ENCODE assay signal across 27 cellular contexts in genomic region chr16:67043420-67043819, GRCh38. TPM values are rescaled to one million over a fixed set of nuclear protein-coding genes. Genes with fewer than 3 reads are reported as not detected.
"Had no signal": no experiment of that assay in that cellular context is flagged by ENCODE, and none has a peak within 500 bp of the region (broad histone marks: within the 10 kb centered on the region; RNA-seq: fewer than 3 reads in every experiment).

No MANE protein-coding gene starts in this region.

- H3K27me3 ChIP-seq: brain microvascular endothelial cell, cardiac muscle cell, MG63 had no signal

- H3K4me3 ChIP-seq: cardiac muscle cell, MG63 had no signal

- ATAC-seq: activated CD8-positive, alpha-beta T cell treated with anti-CD3 and anti-CD28 coated beads, Interleukin-2, amount 10 ng/mL, durations not matched to agents 7 days and 5 days had no signal

- H3K9me3 ChIP-seq: MG63 had no signal

- DNase-seq: activated B cell treated with CpG ODN at 0.5 μM for 24 hours; activated CD4-positive, alpha-beta T cell treated with anti-CD3 and anti-CD28 coated beads for 4 hours; activated CD8-positive, alpha-beta memory T cell treated with anti-CD3 and anti-CD28 coated beads, Interleukin-2, amount 50 U/mL, for 48 hours; activated CD8-positive, alpha-beta T cell treated with anti-CD3 and anti-CD28 coated beads, Interleukin-2, amount 10 ng/mL, durations not matched to agents 7 days and 5 days; activated gamma-delta T cell treated with Interleukin-2 at 50 U/mL for 16 hours; activated naive CD4-positive, alpha-beta T cell treated with anti-CD3 and anti-CD28 coated beads, Interleukin-2, amount 50 U/mL, for 16 hours; activated T-cell treated with anti-CD3 and anti-CD28 coated beads, Interleukin-2, amount 50 U/mL, for 4 hours; amygdala; brain microvascular endothelial cell; MG63; MV-4-11; NCI-H1092 treated with DMSO at 0.1 percent for 48 hours; NCI-H1436; NCI-H1694 treated with DMSO at 0.1 percent for 48 hours; NCI-H2029 treated with DMSO at 0.1 percent for 48 hours; NCI-H345; NCI-H510A; NCI-H526 treated with DMSO at 0.1 percent for 48 hours; NCI-H82; NK-92 treated with Interleukin-12 subunit alpha and Interleukin-12 subunit beta, amount 100 ng/mL, for 24 hours; SHP77 treated with DMSO at 0.1 percent for 48 hours; T1000 had no signal

- H3K27me3 Mint-ChIP-seq: activated B cell treated with CpG ODN at 0.5 μM for 24 hours had no signal

- H3K27ac Mint-ChIP-seq: activated B cell treated with CpG ODN at 0.5 μM for 24 hours; activated CD8-positive, alpha-beta T cell treated with anti-CD3 and anti-CD28 coated beads, Interleukin-2, amount 10 ng/mL, durations not matched to agents 7 days and 5 days; T-helper 1 cell treated with Interleukin-12 subunit alpha and Interleukin-12 subunit beta and Interleukin-4 antibody, amounts not matched to agents 30 μg/mL and 1 μg/mL, for 36 hours had no signal

- H3K27ac ChIP-seq: brain microvascular endothelial cell, cardiac muscle cell had no signal

- H3K4me3 Mint-ChIP-seq: activated B cell treated with CpG ODN at 0.5 μM for 24 hours; activated CD8-positive, alpha-beta T cell treated with anti-CD3 and anti-CD28 coated beads, Interleukin-2, amount 10 ng/mL, durations not matched to agents 7 days and 5 days; activated T-cell treated with anti-CD3 and anti-CD28 coated beads, Interleukin-2, amount 50 U/mL, for 4 hours; T-helper 1 cell treated with Interleukin-12 subunit alpha and Interleukin-12 subunit beta and Interleukin-4 antibody, amounts not matched to agents 30 μg/mL and 1 μg/mL, for 36 hours had no signal

- H3K9me3 Mint-ChIP-seq: activated B cell treated with CpG ODN at 0.5 μM for 24 hours; activated T-cell treated with anti-CD3 and anti-CD28 coated beads, Interleukin-2, amount 50 U/mL, for 4 hours; T-helper 1 cell treated with Interleukin-12 subunit alpha and Interleukin-12 subunit beta and Interleukin-4 antibody, amounts not matched to agents 30 μg/mL and 1 μg/mL, for 36 hours had no signal

- FAIRE-seq: astrocyte, TTC549 had no signal

RNA-seq across cellular contexts. Expression of gene CES4A, which starts 55.0 kb away (rescaled TPM):
- total RNA-seq: SK-MEL-5 had no signal
